12 cellular contexts compared by ENCODE assay signal in genomic region chr2:219246559-219246958, GRCh38. TPM values are rescaled to one million over a fixed set of nuclear protein-coding genes. Genes with fewer than 3 reads are reported as not detected.
DNase-seq lines count a peak whose midpoint lies in the region; ATAC-seq and TF ChIP-seq lines count a peak whose summit lies in the region.
"Had no signal": no experiment of that assay in that cellular context is flagged by ENCODE, and none has a peak within 500 bp of the region (broad histone marks: within the 10 kb centered on the region; RNA-seq: fewer than 3 reads in every experiment).

No MANE protein-coding gene starts in this region.

- H3K4me3 ChIP-seq in suprapubic skin = no peak overlapping the region

- no peak for TF ChIP-seq EP300 in suprapubic skin (IDR thresholded peaks at IDR 0.05)

- no peaks in the 10 kb centered on the region for H3K27me3 Mint-ChIP-seq in activated CD8-positive, alpha-beta memory T cell treated with anti-CD3 and anti-CD28 coated beads, Interleukin-2, amount 10 ng/mL, durations not matched to agents 7 days and 5 days
- H3K27me3 Mint-ChIP-seq in activated CD8-positive, alpha-beta T cell treated with anti-CD3 and anti-CD28 coated beads, Interleukin-2, amount 10 ng/mL, durations not matched to agents 7 days and 5 days (ENCODE audit: low read depth) = no peaks in the 10 kb centered on the region
- H3K27me3 Mint-ChIP-seq in immature natural killer cell (ENCODE audit: low read depth in 3 of 3) = peaks cover 12 to 31% (median 26%) of the 10 kb centered on the region in 3 donors

- peak overlapping the region; percentile 100 for H3K27ac Mint-ChIP-seq in activated CD8-positive, alpha-beta memory T cell treated with anti-CD3 and anti-CD28 coated beads, Interleukin-2, amount 10 ng/mL, durations not matched to agents 7 days and 5 days
- H3K27ac Mint-ChIP-seq in activated CD8-positive, alpha-beta T cell treated with anti-CD3 and anti-CD28 coated beads, Interleukin-2, amount 10 ng/mL, durations not matched to agents 7 days and 5 days = peak overlapping the region; percentile 100
- peak overlapping the region; percentile 93 to 98 (median 96) for H3K27ac Mint-ChIP-seq in immature natural killer cell

- no peaks in the 10 kb centered on the region for H3K9me3 Mint-ChIP-seq in activated CD8-positive, alpha-beta memory T cell treated with anti-CD3 and anti-CD28 coated beads, Interleukin-2, amount 10 ng/mL, durations not matched to agents 7 days and 5 days (ENCODE audit: low read depth)
- H3K9me3 Mint-ChIP-seq in activated CD8-positive, alpha-beta T cell treated with anti-CD3 and anti-CD28 coated beads, Interleukin-2, amount 10 ng/mL, durations not matched to agents 7 days and 5 days (ENCODE audit: insufficient read depth) = no peaks in the 10 kb centered on the region
- no peaks in the 10 kb centered on the region for H3K9me3 Mint-ChIP-seq in immature natural killer cell

- peaks cover 50% of the 10 kb centered on the region for H3K36me3 Mint-ChIP-seq in activated CD8-positive, alpha-beta memory T cell treated with anti-CD3 and anti-CD28 coated beads, Interleukin-2, amount 10 ng/mL, durations not matched to agents 7 days and 5 days
- peaks cover 59% of the 10 kb centered on the region for H3K36me3 Mint-ChIP-seq in activated CD8-positive, alpha-beta T cell treated with anti-CD3 and anti-CD28 coated beads, Interleukin-2, amount 10 ng/mL, durations not matched to agents 7 days and 5 days (ENCODE audit: low read depth)
- H3K36me3 Mint-ChIP-seq in immature natural killer cell = peaks cover 0 to 24% (median 12%) of the 10 kb centered on the region in 3 donors

- peaks cover 74% of the 10 kb centered on the region for H3K4me1 Mint-ChIP-seq in activated CD8-positive, alpha-beta memory T cell treated with anti-CD3 and anti-CD28 coated beads, Interleukin-2, amount 10 ng/mL, durations not matched to agents 7 days and 5 days
- H3K4me1 Mint-ChIP-seq in activated CD8-positive, alpha-beta T cell treated with anti-CD3 and anti-CD28 coated beads, Interleukin-2, amount 10 ng/mL, durations not matched to agents 7 days and 5 days (ENCODE audit: low read depth) = peaks cover 78% of the 10 kb centered on the region
- H3K4me1 Mint-ChIP-seq in immature natural killer cell = peaks cover 76 to 79% of the 10 kb centered on the region in 2 donors

- H3K27ac ChIP-seq in suprapubic skin = peak overlapping the region; percentile 86

- H3K4me3 Mint-ChIP-seq in activated CD8-positive, alpha-beta memory T cell treated with anti-CD3 and anti-CD28 coated beads, Interleukin-2, amount 10 ng/mL, durations not matched to agents 7 days and 5 days = peak overlapping the region; percentile 99
- H3K4me3 Mint-ChIP-seq in activated CD8-positive, alpha-beta T cell treated with anti-CD3 and anti-CD28 coated beads, Interleukin-2, amount 10 ng/mL, durations not matched to agents 7 days and 5 days = peak overlapping the region; percentile 99
- peak overlapping the region; percentile 57 to 93 (median 90) for H3K4me3 Mint-ChIP-seq in immature natural killer cell

- no peaks in the 10 kb centered on the region for H3K27me3 ChIP-seq in suprapubic skin

- CTCF ChIA-PET in activated CD8-positive, alpha-beta memory T cell treated with anti-CD3 and anti-CD28 coated beads, Interleukin-2, amount 10 ng/mL, durations not matched to agents 7 days and 5 days (lab: Charles Lee) = interaction anchor here (2.7 kb wide), 2 partner anchors 8 to 48 kb away, joined by 19 to 25 read pairs; partner anchors contain the start of gene TUBA4A
- CTCF ChIA-PET in activated CD8-positive, alpha-beta T cell treated with anti-CD3 and anti-CD28 coated beads, Interleukin-2, amount 10 ng/mL, durations not matched to agents 7 days and 5 days (lab: Charles Lee) = interaction anchor here (1.9 to 6.3 kb wide), 4 partner anchors 8 to 48 kb away, joined by 8 to 65 read pairs (median 26); partner anchors contain the start of genes ANKZF1, ATG9A, DNAJB2 and TUBA4A

- H3K9me3 ChIP-seq in suprapubic skin = no peaks in the 10 kb centered on the region
- H3K9me3 ChIP-seq: mucosa of descending colon had no signal

- no peak for TF ChIP-seq CTCF in suprapubic skin (IDR thresholded peaks at IDR 0.05)

- peaks cover 20% of the 10 kb centered on the region for H3K36me3 ChIP-seq in suprapubic skin

- WGBS in suprapubic skin = 90% methylated on average over 10 of the region's 10 CpGs

- no peak for ATAC-seq in activated CD8-positive, alpha-beta memory T cell treated with anti-CD3 and anti-CD28 coated beads, Interleukin-2, amount 10 ng/mL, durations not matched to agents 7 days and 5 days
- no peak for ATAC-seq in activated CD8-positive, alpha-beta T cell treated with anti-CD3 and anti-CD28 coated beads, Interleukin-2, amount 10 ng/mL, durations not matched to agents 7 days and 5 days
- ATAC-seq: mucosa of descending colon had no signal

- peak; percentile 43 for DNase-seq in activated CD8-positive, alpha-beta memory T cell treated with anti-CD3 and anti-CD28 coated beads, Interleukin-2, amount 10 ng/mL, durations not matched to agents 7 days and 5 days
- DNase-seq in activated CD8-positive, alpha-beta memory T cell treated with anti-CD3 and anti-CD28 coated beads, Interleukin-2, amount 50 U/mL, for 4 hours = no peak
- peak; percentile 24 for DNase-seq in activated CD8-positive, alpha-beta T cell treated with anti-CD3 and anti-CD28 coated beads, Interleukin-2, amount 10 ng/mL, durations not matched to agents 7 days and 5 days
- no peak for DNase-seq in immature natural killer cell
- DNase-seq in suprapubic skin (ENCODE audit: low spot score in 2 of 2) = no peak
- no peak for DNase-seq in COLO668 (lab: John Stamatoyannopoulos, UW; ENCODE audit: unreplicated experiment)
- no peak for DNase-seq in NCI-H146 (lab: John Stamatoyannopoulos, UW)
- no peak for DNase-seq in GDM1 (lab: John Stamatoyannopoulos, UW)
- DNase-seq: H7, mucosa of descending colon, NCI-H2171 had no signal

- no peak for TF ChIP-seq POLR2A in suprapubic skin (IDR thresholded peaks at IDR 0.05)

- H3K4me1 ChIP-seq in suprapubic skin = peaks cover 77% of the 10 kb centered on the region

- POLR2A ChIA-PET in activated CD8-positive, alpha-beta T cell treated with anti-CD3 and anti-CD28 coated beads, Interleukin-2, amount 10 ng/mL, durations not matched to agents 7 days and 5 days (lab: Charles Lee) = interaction anchor here (0.9 to 3.9 kb wide), 7 partner anchors 8 to 46 kb away, joined by 3 to 66 read pairs (median 19); partner anchors contain the start of genes ANKZF1, ATG9A, DNAJB2 and TUBA4A

RNA-seq across cellular contexts. Expression of gene STK16, which starts 1.3 kb away (rescaled TPM):
- 10 to 100 TPM; 37.3 to 41.7 TPM for total RNA-seq in activated CD8-positive, alpha-beta memory T cell treated with anti-CD3 and anti-CD28 coated beads, Interleukin-2, amount 10 ng/mL, durations not matched to agents 7 days and 5 days
- total RNA-seq in activated CD8-positive, alpha-beta T cell treated with anti-CD3 and anti-CD28 coated beads, Interleukin-2, amount 10 ng/mL, durations not matched to agents 7 days and 5 days = 10 to 100 TPM; 31.2 to 31.5 TPM
- 10 to 100 TPM; 26.8 to 35.3 (median 27.6) TPM for polyA plus RNA-seq in immature natural killer cell
- total RNA-seq in suprapubic skin = 10 to 100 TPM; 10.9 to 22.9 (median 16.1) TPM

RNA-seq across cellular contexts. Expression of gene GLB1L, which starts 1.3 kb away (rescaled TPM):
- total RNA-seq in activated CD8-positive, alpha-beta memory T cell treated with anti-CD3 and anti-CD28 coated beads, Interleukin-2, amount 10 ng/mL, durations not matched to agents 7 days and 5 days = 1 to 10 TPM; 4.3 to 4.9 TPM
- total RNA-seq in activated CD8-positive, alpha-beta T cell treated with anti-CD3 and anti-CD28 coated beads, Interleukin-2, amount 10 ng/mL, durations not matched to agents 7 days and 5 days = 1 to 10 TPM; 3.4 to 4.0 TPM
- 1 to 10 TPM in 1 of 3 donors, under 1 TPM in 1, not detected in 1; 0.44 to 1.0 TPM for polyA plus RNA-seq in immature natural killer cell
- total RNA-seq in suprapubic skin = 1 to 10 TPM; 2.5 to 9.8 (median 5.4) TPM

RNA-seq across cellular contexts. Expression of gene TUBA4B, which starts 6.5 kb away (rescaled TPM):
- not detected for total RNA-seq in activated CD8-positive, alpha-beta memory T cell treated with anti-CD3 and anti-CD28 coated beads, Interleukin-2, amount 10 ng/mL, durations not matched to agents 7 days and 5 days
- total RNA-seq in activated CD8-positive, alpha-beta T cell treated with anti-CD3 and anti-CD28 coated beads, Interleukin-2, amount 10 ng/mL, durations not matched to agents 7 days and 5 days = not detected
- polyA plus RNA-seq in immature natural killer cell = not detected
- not detected for total RNA-seq in suprapubic skin
- total RNA-seq: mucosa of descending colon; T-helper 2 cell treated with Interferon-gamma antibody and Interleukin-4, amounts not matched to agents 100 ng/mL and 5 ng/mL, for 36 hours had no signal

RNA-seq across cellular contexts. Expression of gene TUBA4A, which starts 7.2 kb away (rescaled TPM):
- 100 to 1,000 TPM; 244 to 337 TPM for total RNA-seq in activated CD8-positive, alpha-beta memory T cell treated with anti-CD3 and anti-CD28 coated beads, Interleukin-2, amount 10 ng/mL, durations not matched to agents 7 days and 5 days
- total RNA-seq in activated CD8-positive, alpha-beta T cell treated with anti-CD3 and anti-CD28 coated beads, Interleukin-2, amount 10 ng/mL, durations not matched to agents 7 days and 5 days = 100 to 1,000 TPM; 286 to 292 TPM
- polyA plus RNA-seq in immature natural killer cell = 100 to 1,000 TPM in 2 of 3 donors, 10 to 100 TPM in 1; 88.6 to 137 (median 124) TPM
- total RNA-seq in suprapubic skin = 100 to 1,000 TPM; 194 to 530 (median 394) TPM

RNA-seq across cellular contexts. Expression of gene ANKZF1, which starts 17.0 kb away (rescaled TPM):
- total RNA-seq in activated CD8-positive, alpha-beta memory T cell treated with anti-CD3 and anti-CD28 coated beads, Interleukin-2, amount 10 ng/mL, durations not matched to agents 7 days and 5 days = 100 to 1,000 TPM in 1 of 2 experiments, 10 to 100 TPM in 1; 89.4 to 105 TPM
- 100 to 1,000 TPM; 106 to 114 TPM for total RNA-seq in activated CD8-positive, alpha-beta T cell treated with anti-CD3 and anti-CD28 coated beads, Interleukin-2, amount 10 ng/mL, durations not matched to agents 7 days and 5 days
- 10 to 100 TPM; 11.5 to 28.6 (median 22.4) TPM for polyA plus RNA-seq in immature natural killer cell
- 100 to 1,000 TPM in 1 of 4 donors, 10 to 100 TPM in 3; 38.6 to 252 (median 61.7) TPM for total RNA-seq in suprapubic skin

Comparison
In these comparisons a context has a peak if more than half of its experiments do, and no peak if none do; other contexts are left out.
1. DNase-seq: peak in activated CD8-positive, alpha-beta memory T cell treated with anti-CD3 and anti-CD28 coated beads, Interleukin-2, amount 10 ng/mL, durations not matched to agents 7 days and 5 days (single experiment) and activated CD8-positive, alpha-beta T cell treated with anti-CD3 and anti-CD28 coated beads, Interleukin-2, amount 10 ng/mL, durations not matched to agents 7 days and 5 days (single experiment); none in activated CD8-positive, alpha-beta memory T cell treated with anti-CD3 and anti-CD28 coated beads, Interleukin-2, amount 50 U/mL, for 4 hours (single experiment), immature natural killer cell (0 of 3), suprapubic skin (0 of 2), COLO668 (single experiment), NCI-H146 (single experiment) and GDM1 (single experiment).
2. Peak in every context shown above with its lines, with median percentiles within 50 percentile points of each other: H3K27ac Mint-ChIP-seq and H3K4me3 Mint-ChIP-seq.